In genomic region chr11:124172076-124172475, GRCh38 we compare ENCODE assay signal across 25 cellular contexts. TPM values are rescaled to one million over a fixed set of nuclear protein-coding genes. Genes with fewer than 3 reads are reported as not detected.
A peak's percentile ranks its signal among the peaks of the same experiment; 100 is the strongest.
DNase-seq lines count a peak whose midpoint lies in the region; ATAC-seq, FAIRE-seq and TF ChIP-seq lines count a peak whose summit lies in the region.
"Had no signal": no experiment of that assay in that cellular context is flagged by ENCODE, and none has a peak within 500 bp of the region (broad histone marks: within the 10 kb centered on the region; RNA-seq: fewer than 3 reads in every experiment).

No MANE protein-coding gene starts in this region.

- no peak overlapping the region for H3K4me3 Mint-ChIP-seq in neural progenitor cell
- no peak overlapping the region for H3K4me3 Mint-ChIP-seq in stimulated activated naive CD8-positive, alpha-beta T cell treated with anti-CD3 and anti-CD28 coated beads, Interleukin-15, amount 100 ng/mL, for 72 hours
- no peak overlapping the region for H3K4me3 Mint-ChIP-seq in naive thymus-derived CD4-positive, alpha-beta T cell
- H3K4me3 Mint-ChIP-seq: CD4-positive, alpha-beta memory T cell; IgD-negative memory B cell; T-helper 1 cell treated with Interleukin-12 subunit alpha and Interleukin-12 subunit beta and Interleukin-4 antibody, amounts not matched to agents 30 μg/mL and 1 μg/mL, for 36 hours had no signal

- ATAC-seq in K562: peak; percentile 27
- no peak for ATAC-seq in stimulated activated naive CD8-positive, alpha-beta T cell treated with anti-CD3 and anti-CD28 coated beads, Interleukin-15, amount 100 ng/mL, for 72 hours
- ATAC-seq in naive thymus-derived CD4-positive, alpha-beta T cell: no peak
- ATAC-seq: Right ventricle myocardium inferior had no signal

- H3K4me3 ChIP-seq in K562: peak overlapping the region; percentile 46
- H3K4me3 ChIP-seq in neural progenitor cell: no peak overlapping the region
- H3K4me3 ChIP-seq in naive thymus-derived CD4-positive, alpha-beta T cell (ENCODE audit: low read length): no peak overlapping the region
- H3K4me3 ChIP-seq in breast epithelium: no peak overlapping the region
- H3K4me3 ChIP-seq: BLaER1 treated with 17β-estradiol and CSF1 and Interleukin-3, amounts not matched to agents 10 nM and 100 nM; SJSA1 had no signal

- H3K27me3 ChIP-seq in K562 (ENCODE audit: control insufficient read depth in 2 of 2, insufficient read depth in 2 of 2, low read length in 2 of 2): no peaks in the 10 kb centered on the region
- H3K27me3 ChIP-seq in neural progenitor cell: no peaks in the 10 kb centered on the region
- H3K27me3 ChIP-seq in naive thymus-derived CD4-positive, alpha-beta T cell (ENCODE audit: control insufficient read depth in 2 of 2, insufficient read depth in 2 of 2, low read length in 2 of 2): no peaks in the 10 kb centered on the region
- no peaks in the 10 kb centered on the region for H3K27me3 ChIP-seq in breast epithelium
- H3K27me3 ChIP-seq: BLaER1 treated with 17β-estradiol and CSF1 and Interleukin-3, amounts not matched to agents 10 nM and 100 nM; SJSA1 had no signal

- 17% methylated on average over 6 of the region's 6 CpGs for WGBS in K562 (ENCODE audit: insufficient coverage, low coverage, missing lambda C conversion rate)

- no TSS peak for BruUV-seq in K562 (replicated peaks; lab: Mats Ljungman, UMichigan)

- peaks cover 10% of the 10 kb centered on the region for H3F3A ChIP-seq in neural progenitor cell (ENCODE audit: low read depth)

- H4K20me1 ChIP-seq in K562 (replicated peaks; ENCODE audit: control insufficient read depth, insufficient read depth, low read length) (no peaks in the 10 kb centered on the region), neural progenitor cell (ENCODE audit: low read depth) (no peaks in the 10 kb centered on the region)
- H4K20me1 ChIP-seq: BLaER1 treated with 17β-estradiol and CSF1 and Interleukin-3, amounts not matched to agents 10 nM and 100 nM had no signal

- intact Hi-C loops in K562 (cut with micrococcal nuclease) (loop anchor here (2.0 to 5.0 kb wide), 2 partner anchors 35 to 57 kb away; partner anchors contain the start of gene VWA5A), breast epithelium (cut with DNase I; ENCODE audit: low total_unique reads) (no loop called here)
- intact Hi-C loops in naive thymus-derived CD4-positive, alpha-beta T cell (cut with micrococcal nuclease): no loop called here

- peaks cover 2% of the 10 kb centered on the region for H3K36me3 Mint-ChIP-seq in neural progenitor cell
- no peaks in the 10 kb centered on the region for H3K36me3 Mint-ChIP-seq in naive thymus-derived CD4-positive, alpha-beta T cell
- H3K36me3 Mint-ChIP-seq: CD4-positive, alpha-beta memory T cell; IgD-negative memory B cell had no signal

- H3K4me1 Mint-ChIP-seq in neural progenitor cell: peaks cover 49% of the 10 kb centered on the region
- H3K4me1 Mint-ChIP-seq in stimulated activated naive CD8-positive, alpha-beta T cell treated with anti-CD3 and anti-CD28 coated beads, Interleukin-15, amount 100 ng/mL, for 72 hours: no peaks in the 10 kb centered on the region
- peaks cover 0 to 3% (median 0%) of the 10 kb centered on the region in 7 donors for H3K4me1 Mint-ChIP-seq in naive thymus-derived CD4-positive, alpha-beta T cell
- H3K4me1 Mint-ChIP-seq: CD4-positive, alpha-beta memory T cell; IgD-negative memory B cell had no signal

- H3K27me3 Mint-ChIP-seq in neural progenitor cell (ENCODE audit: insufficient read depth, low read depth): peaks cover 6% of the 10 kb centered on the region
- peaks cover 8% of the 10 kb centered on the region for H3K27me3 Mint-ChIP-seq in stimulated activated naive CD8-positive, alpha-beta T cell treated with anti-CD3 and anti-CD28 coated beads, Interleukin-15, amount 100 ng/mL, for 72 hours
- peaks cover 6 to 18% (median 7%) of the 10 kb centered on the region in 5 donors for H3K27me3 Mint-ChIP-seq in naive thymus-derived CD4-positive, alpha-beta T cell

- peak overlapping the region; percentile 36 for H3K27ac Mint-ChIP-seq in neural progenitor cell
- no peak overlapping the region for H3K27ac Mint-ChIP-seq in stimulated activated naive CD8-positive, alpha-beta T cell treated with anti-CD3 and anti-CD28 coated beads, Interleukin-15, amount 100 ng/mL, for 72 hours
- no peak overlapping the region for H3K27ac Mint-ChIP-seq in naive thymus-derived CD4-positive, alpha-beta T cell
- H3K27ac Mint-ChIP-seq: CD4-positive, alpha-beta memory T cell; IgD-negative memory B cell; T-helper 1 cell treated with Interleukin-12 subunit alpha and Interleukin-12 subunit beta and Interleukin-4 antibody, amounts not matched to agents 30 μg/mL and 1 μg/mL, for 36 hours had no signal

- TF ChIP-seq RAD21 in K562 (CRISPR knock-in tag; conservative IDR thresholded peaks at IDR 0.05 in 1 of 2, IDR thresholded peaks at IDR 0.05 in 1 of 2): no peak

- peak; percentile 10 for DNase-seq in DMS 273 (lab: John Stamatoyannopoulos, UW; ENCODE audit: unreplicated experiment)
- no peak for DNase-seq in DMS 273 treated with DMSO at 0.1 percent for 48 hours (lab: John Stamatoyannopoulos, UW)
- peak; percentile 25 for DNase-seq in NCI-H1694 (lab: John Stamatoyannopoulos, UW)
- peak in 1 of 4 experiments; percentile 29 for DNase-seq in K562 (ENCODE audit: extremely low read depth in 1 of 4, low spot score in 3 of 4)
- no peak for DNase-seq in neural progenitor cell (ENCODE audit: low spot score)
- DNase-seq in stimulated activated naive CD8-positive, alpha-beta T cell treated with anti-CD3 and anti-CD28 coated beads, Interleukin-15, amount 100 ng/mL, for 72 hours: no peak
- DNase-seq in naive thymus-derived CD4-positive, alpha-beta T cell: no peak
- no peak for DNase-seq in breast epithelium (ENCODE audit: low spot score in 2 of 2)
- DNase-seq: Caco-2; CD4-positive, alpha-beta memory T cell; DMS153; GDM1; GOT3; HCEC 1CT; Karpas-422; NCI-H446; NCI-H774; OCI-M1 had no signal

- H3K4me1 ChIP-seq in K562 (replicated peaks in 1 of 2; ENCODE audit: control insufficient read depth in 2 of 2, insufficient read depth in 2 of 2, low read length in 2 of 2): peaks cover 5 to 17% of the 10 kb centered on the region in 2 experiments; a peak in 4 of 5 replicates
- H3K4me1 ChIP-seq in neural progenitor cell: peaks cover 37% of the 10 kb centered on the region
- no peaks in the 10 kb centered on the region for H3K4me1 ChIP-seq in naive thymus-derived CD4-positive, alpha-beta T cell (ENCODE audit: control insufficient read depth in 2 of 2, insufficient read depth in 2 of 2, low read length in 2 of 2)
- no peaks in the 10 kb centered on the region for H3K4me1 ChIP-seq in breast epithelium
- H3K4me1 ChIP-seq: Caco-2 had no signal

- H3K79me2 ChIP-seq in K562 (ENCODE audit: control insufficient read depth, insufficient read depth, low read length) (peaks cover 41% of the 10 kb centered on the region), neural progenitor cell (ENCODE audit: low read depth) (no peaks in the 10 kb centered on the region)

- no peak for TF ChIP-seq CTCF in K562 (IDR thresholded peaks at IDR 0.05 in 2 of 3, conservative IDR thresholded peaks at IDR 0.05 in 1 of 3; ENCODE audit: insufficient read depth in 2 of 3, low read depth in 1 of 3, low read length in 3 of 3)
- TF ChIP-seq CTCF in neural progenitor cell (IDR thresholded peaks at IDR 0.05): no peak
- no peak for TF ChIP-seq CTCF in breast epithelium (IDR thresholded peaks at IDR 0.05)

- H3K9ac ChIP-seq in K562 (ENCODE audit: insufficient read depth in 1 of 2, low read depth in 2 of 2, low read length in 2 of 2): peak overlapping the region in 1 of 2 experiments; percentile 80; a peak in 2 of 4 replicates
- H3K9ac ChIP-seq in neural progenitor cell: no peak overlapping the region
- H3K9ac ChIP-seq: BLaER1 treated with 17β-estradiol and CSF1 and Interleukin-3, amounts not matched to agents 10 nM and 100 nM had no signal

- H3K27ac ChIP-seq in K562 (ENCODE audit: extremely low read depth, low read depth, low read length) (peak overlapping the region; percentile 29; the same call in 2 of the 3 replicates), neural progenitor cell (no peak overlapping the region), breast epithelium (no peak overlapping the region)
- H3K27ac ChIP-seq in naive thymus-derived CD4-positive, alpha-beta T cell (ENCODE audit: low read depth, low read length): no peak overlapping the region
- H3K27ac ChIP-seq: BLaER1 treated with 17β-estradiol and CSF1 and Interleukin-3, amounts not matched to agents 10 nM and 100 nM; SJSA1 had no signal

- H3K36me3 ChIP-seq in K562 (ENCODE audit: control insufficient read depth, insufficient read depth, low read length): peaks cover 7% of the 10 kb centered on the region; the same call in 2 of the 3 replicates
- no peaks in the 10 kb centered on the region for H3K36me3 ChIP-seq in neural progenitor cell
- H3K36me3 ChIP-seq in naive thymus-derived CD4-positive, alpha-beta T cell (ENCODE audit: control insufficient read depth in 2 of 3, insufficient read depth in 3 of 3, low read length in 3 of 3): no peaks in the 10 kb centered on the region
- no peaks in the 10 kb centered on the region for H3K36me3 ChIP-seq in breast epithelium
- H3K36me3 ChIP-seq: BLaER1 treated with 17β-estradiol and CSF1 and Interleukin-3, amounts not matched to agents 10 nM and 100 nM; SJSA1 had no signal

- in situ Hi-C loops in K562 (cut with MboI): no loop called here

- no peak for TF ChIP-seq EP300 in K562 (IDR thresholded peaks at IDR 0.05; ENCODE audit: low read length)

- H3K9me3 Mint-ChIP-seq in neural progenitor cell: peaks cover 4% of the 10 kb centered on the region
- H3K9me3 Mint-ChIP-seq in stimulated activated naive CD8-positive, alpha-beta T cell treated with anti-CD3 and anti-CD28 coated beads, Interleukin-15, amount 100 ng/mL, for 72 hours: no peaks in the 10 kb centered on the region
- H3K9me3 Mint-ChIP-seq in naive thymus-derived CD4-positive, alpha-beta T cell: no peaks in the 10 kb centered on the region
- H3K9me3 Mint-ChIP-seq: IgD-negative memory B cell; T-helper 1 cell treated with Interleukin-12 subunit alpha and Interleukin-12 subunit beta and Interleukin-4 antibody, amounts not matched to agents 30 μg/mL and 1 μg/mL, for 36 hours had no signal

- FAIRE-seq in K562 (lab: Jason Lieb, UNC): no peak
- FAIRE-seq: GM18507 had no signal

- no peaks in the 10 kb centered on the region for H3K9me1 ChIP-seq in K562 (ENCODE audit: control insufficient read depth, insufficient read depth, low read length)

- H3K9me3 ChIP-seq in K562 (replicated peaks; ENCODE audit: control insufficient read depth, insufficient read depth, low read depth, low read length) (no peaks in the 10 kb centered on the region), neural progenitor cell (ENCODE audit: low read depth) (no peaks in the 10 kb centered on the region), breast epithelium (peaks cover 0 to 4% of the 10 kb centered on the region in 2 donors)
- H3K9me3 ChIP-seq in naive thymus-derived CD4-positive, alpha-beta T cell (ENCODE audit: control insufficient read depth in 2 of 3, low read length in 3 of 3): no peaks in the 10 kb centered on the region
- H3K9me3 ChIP-seq: Caco-2, SJSA1 had no signal

- H2AFZ ChIP-seq in K562 (ENCODE audit: low read depth, low read length) (no peak overlapping the region; the same call in 1 of the 2 replicates), neural progenitor cell (replicated peaks) (no peak overlapping the region)

- CTCF ChIA-PET in K562 (lab: Yijun Ruan, JAX; ENCODE audit: low intra/inter-chr PET ratio): no interaction called here
- CTCF ChIA-PET in naive thymus-derived CD4-positive, alpha-beta T cell (lab: Charles Lee): no interaction called here

- POLR2A ChIA-PET in K562 (lab: Yijun Ruan, JAX): interaction anchor here (0.6 to 2.3 kb wide), 10 partner anchors 9 to 102 kb away, joined by 3 to 7 read pairs (median 4); no protein-coding TSS in a partner anchor
- POLR2A ChIA-PET in naive thymus-derived CD4-positive, alpha-beta T cell (lab: Charles Lee): no interaction called here

- TF ChIP-seq POLR2A in K562 (conservative IDR thresholded peaks at IDR 0.05): no peak
- no peak for TF ChIP-seq POLR2A in breast epithelium (IDR thresholded peaks at IDR 0.05)

- H3K4me2 ChIP-seq in K562 (ENCODE audit: insufficient read depth, low read length): peak overlapping the region; percentile 94
- no peak overlapping the region for H3K4me2 ChIP-seq in neural progenitor cell
- H3K4me2 ChIP-seq: BLaER1 treated with 17β-estradiol and CSF1 and Interleukin-3, amounts not matched to agents 10 nM and 100 nM had no signal

RNA-seq across cellular contexts. Expression of gene OR10D3, which starts 11.1 kb away (rescaled TPM):
- 16.6 and 50.2 TPM in 2 replicates for total RNA-seq in K562 (2011; cell fraction: chromatin; rRNA removed; ENCODE audit: low replicate concordance)
- 9.3 and 17.4 TPM in 2 replicates for total RNA-seq in K562 (2011; cell fraction: nucleolus; rRNA removed)
- 41.2 and 79.5 TPM in 2 replicates for total RNA-seq in K562 (2011; cell fraction: nucleoplasm; rRNA removed)
- total RNA-seq in K562 (2014; rRNA removed) (0.73 and 1.7 TPM in 2 replicates), K562 (2014; rRNA removed; fragmentation: Illumina TruSeq; extraction: Trizol) (2.6 and 2.9 TPM in 2 replicates), K562 (2015; rRNA removed; fragmentation: Illumina TruSeq; extraction: Trizol) (2.6 and 2.7 TPM in 2 replicates), K562 (2021) (1.7 and 2.8 TPM in 2 replicates), neural progenitor cell (ENCODE audit: low replicate concordance) (not detected in 2 replicates), breast epithelium (not detected)
- polyA plus RNA-seq in K562 (2011; rRNA removed) (0.86 and 1.1 TPM in 2 replicates), K562 (2014; fragmentation: Illumina TruSeq; extraction: Trizol) (0.18 and 0.27 TPM in 2 replicates), K562 (2014; fragmentation: Nextera tagmentation; extraction: Ambion mirVana) (under 1 TPM in 1 of 2 experiments, not detected in 1; 0.07 TPM), K562 (2014; rRNA removed) (0.27 and 0.38 TPM in 2 replicates)
- polyA plus RNA-seq in K562 (2011; cell fraction: cytosol; rRNA removed): 0.16 and 0.18 TPM in 2 replicates
- 13.4 and 17.5 TPM in 2 replicates for polyA plus RNA-seq in K562 (2011; cell fraction: nucleus; rRNA removed)
- 0.14 and 0.62 TPM in 2 replicates for polyA plus RNA-seq in K562 (2012)
- 45.9 and 55.9 TPM in 2 replicates for polyA minus RNA-seq in K562 (2011; rRNA and poly(A)+ RNA removed)
- polyA minus RNA-seq in K562 (2011; cell fraction: cytosol; rRNA and poly(A)+ RNA removed): 1.4 TPM in 1 of 2 replicates, not detected in the other
- polyA minus RNA-seq in K562 (2011; cell fraction: nucleus; rRNA and poly(A)+ RNA removed): 53.4 and 57.5 TPM in 2 replicates
- not detected for total RNA-seq in naive thymus-derived CD4-positive, alpha-beta T cell
- polyA plus RNA-seq in naive thymus-derived CD4-positive, alpha-beta T cell: not detected
- total RNA-seq: Caco-2; CD4-positive, alpha-beta memory T cell; M059J; Right ventricle myocardium inferior; SJSA1 had no signal
- polyA plus RNA-seq: CD4-positive, alpha-beta memory T cell; IgD-negative memory B cell had no signal

RNA-seq across cellular contexts. Expression of gene VWA5A, which starts 56.8 kb away (rescaled TPM):
- total RNA-seq in K562 (2011; cell fraction: chromatin; rRNA removed; ENCODE audit: low replicate concordance): 14.0 and 14.4 TPM in 2 replicates
- total RNA-seq in K562 (2011; cell fraction: nucleolus; rRNA removed): 6.2 and 6.7 TPM in 2 replicates
- total RNA-seq in K562 (2011; cell fraction: nucleoplasm; rRNA removed): 12.7 and 13.2 TPM in 2 replicates
- total RNA-seq in K562 (2014; rRNA removed): 4.3 and 4.6 TPM in 2 replicates
- total RNA-seq in K562 (2014; rRNA removed; fragmentation: Illumina TruSeq; extraction: Trizol): 6.0 and 7.4 TPM in 2 replicates
- total RNA-seq in K562 (2015; rRNA removed; fragmentation: Illumina TruSeq; extraction: Trizol): 8.3 and 8.6 TPM in 2 replicates
- 4.9 and 5.6 TPM in 2 replicates for total RNA-seq in K562 (2021)
- 6.0 and 6.1 TPM in 2 replicates for polyA plus RNA-seq in K562 (2011; rRNA removed)
- polyA plus RNA-seq in K562 (2011; cell fraction: cytosol; rRNA removed): 3.4 TPM in 2 replicates
- polyA plus RNA-seq in K562 (2011; cell fraction: nucleus; rRNA removed): 8.2 and 12.1 TPM in 2 replicates
- polyA plus RNA-seq in K562 (2012): 16.8 and 26.5 TPM in 2 replicates
- 7.7 and 8.6 TPM in 2 replicates for polyA plus RNA-seq in K562 (2014; fragmentation: Illumina TruSeq; extraction: Trizol)
- polyA plus RNA-seq in K562 (2014; fragmentation: Nextera tagmentation; extraction: Ambion mirVana): 10 to 100 TPM in 1 of 2 experiments, 1 to 10 TPM in 1; 9.3 to 19.7 TPM
- 6.9 and 7.5 TPM in 2 replicates for polyA plus RNA-seq in K562 (2014; rRNA removed)
- 3.5 and 4.6 TPM in 2 replicates for polyA minus RNA-seq in K562 (2011; rRNA and poly(A)+ RNA removed)
- 1.8 and 3.2 TPM in 2 replicates for polyA minus RNA-seq in K562 (2011; cell fraction: cytosol; rRNA and poly(A)+ RNA removed)
- polyA minus RNA-seq in K562 (2011; cell fraction: nucleus; rRNA and poly(A)+ RNA removed): 3.9 and 7.4 TPM in 2 replicates
- 24.5 and 27.3 TPM in 2 replicates for total RNA-seq in neural progenitor cell (ENCODE audit: low replicate concordance)
- 10 to 100 TPM in 1 of 5 experiments, 1 to 10 TPM in 4; 5.2 to 10.2 (median 8.3) TPM for total RNA-seq in naive thymus-derived CD4-positive, alpha-beta T cell
- polyA plus RNA-seq in naive thymus-derived CD4-positive, alpha-beta T cell: 10 to 100 TPM; 10.8 to 11.7 TPM
- 10 to 100 TPM; 28.0 to 64.5 (median 37.4) TPM for total RNA-seq in breast epithelium

Comparison
In these comparisons a context has a peak if more than half of its experiments do, and no peak if none do; other contexts are left out.
1. DNase-seq: peak in DMS 273 (single experiment) and NCI-H1694 (single experiment); none in DMS 273 treated with DMSO at 0.1 percent for 48 hours (single experiment), neural progenitor cell (single experiment), stimulated activated naive CD8-positive, alpha-beta T cell treated with anti-CD3 and anti-CD28 coated beads, Interleukin-15, amount 100 ng/mL, for 72 hours (0 of 2), naive thymus-derived CD4-positive, alpha-beta T cell (0 of 9) and breast epithelium (0 of 2).